In genomic region chr1:168202941-168203654, GRCh38 we compare ENCODE assay signal across 13 cellular contexts. TPM values are rescaled to one million over a fixed set of nuclear protein-coding genes. Genes with fewer than 3 reads are reported as not detected.
DNase-seq lines count a peak whose midpoint lies in the region; ATAC-seq and TF ChIP-seq lines count a peak whose summit lies in the region.
"Had no signal": no experiment of that assay in that cellular context is flagged by ENCODE, and none has a peak within 500 bp of the region (broad histone marks: within the 10 kb centered on the region; RNA-seq: fewer than 3 reads in every experiment).

No MANE protein-coding gene starts in this region.

- H3K36me3 ChIP-seq in Caco-2 (ENCODE audit: control insufficient read depth, insufficient read depth, low read length) (no peaks in the 10 kb centered on the region; the same call in 1 of the 2 replicates), PC-9 (ENCODE audit: low read depth) (peaks cover 25% of the 10 kb centered on the region), esophagus (ENCODE audit: control insufficient read depth in 2 of 2, insufficient read depth in 2 of 2, low read length in 1 of 2) (no peaks in the 10 kb centered on the region)

- TF ChIP-seq CTCF in Caco-2 (IDR thresholded peaks at IDR 0.05; ENCODE audit: insufficient read depth in 1 of 2, low read depth in 1 of 2, low read length in 1 of 2, severe bottlenecking in 1 of 2, unreplicated experiment in 1 of 2) (no peak), PC-9 (conservative IDR thresholded peaks at IDR 0.05) (no peak), nephron progenitor cell (IDR thresholded peaks at IDR 0.05) (no peak)

- CTCF ChIA-PET in Caco-2 (lab: Charles Lee) = no interaction called here
- CTCF ChIA-PET in PC-9 (lab: Charles Lee) = no interaction called here

- peaks cover 5% of the 10 kb centered on the region; the same call in 1 of the 2 replicates for H3K4me1 ChIP-seq in Caco-2
- peaks cover 13% of the 10 kb centered on the region for H3K4me1 ChIP-seq in PC-9 (replicated peaks; ENCODE audit: insufficient read depth)
- no peaks in the 10 kb centered on the region for H3K4me1 ChIP-seq in esophagus (ENCODE audit: control insufficient read depth in 2 of 2, insufficient read depth in 2 of 2, low read length in 1 of 2)

- peak overlapping the region; percentile 36 for H3K27ac ChIP-seq in PC-9
- peak overlapping the region; percentile 0 to 55 for H3K27ac ChIP-seq in esophagus (ENCODE audit: low read depth in 2 of 2, low read length in 1 of 2)

- H3K36me3 Mint-ChIP-seq in Caco-2 (ENCODE audit: insufficient read depth, unreplicated experiment) = peaks cover 9% of the 10 kb centered on the region
- peaks cover 54% of the 10 kb centered on the region for H3K36me3 Mint-ChIP-seq in nephron progenitor cell (ENCODE audit: low read depth)

- no peak overlapping the region for H3K4me3 Mint-ChIP-seq in Caco-2 (ENCODE audit: unreplicated experiment)
- no peak overlapping the region for H3K4me3 Mint-ChIP-seq in nephron progenitor cell
- H3K4me3 Mint-ChIP-seq: activated naive CD8-positive, alpha-beta T cell treated with anti-CD3 and anti-CD28 coated beads for 36 hours; CD8-positive, alpha-beta T cell; T-helper 1 cell treated with Interleukin-12 subunit alpha and Interleukin-12 subunit beta and Interleukin-4 antibody, amounts not matched to agents 30 μg/mL and 1 μg/mL, for 36 hours had no signal

- no peaks in the 10 kb centered on the region for H3K27me3 ChIP-seq in Caco-2 (replicated peaks; ENCODE audit: control insufficient read depth, insufficient read depth, low read length)
- no peaks in the 10 kb centered on the region for H3K27me3 ChIP-seq in PC-9 (ENCODE audit: insufficient read depth, low read depth)
- H3K27me3 ChIP-seq in esophagus (ENCODE audit: control insufficient read depth in 1 of 2, insufficient read depth in 2 of 2, low read length in 2 of 2) = no peaks in the 10 kb centered on the region

- no peaks in the 10 kb centered on the region for H3K9me2 ChIP-seq in PC-9 (ENCODE audit: insufficient read depth)

- H3K4me2 ChIP-seq in PC-9 = no peak overlapping the region

- H3K27me3 Mint-ChIP-seq in Caco-2 (ENCODE audit: insufficient read depth, unreplicated experiment) (no peaks in the 10 kb centered on the region), nephron progenitor cell (ENCODE audit: low read depth, poor library complexity) (no peaks in the 10 kb centered on the region)
- H3K27me3 Mint-ChIP-seq: activated naive CD8-positive, alpha-beta T cell treated with anti-CD3 and anti-CD28 coated beads for 36 hours had no signal

- H2AFZ ChIP-seq in PC-9 = no peak overlapping the region

- DNase-seq in Caco-2 = no peak
- DNase-seq in PC-9 = no peak
- no peak for DNase-seq in nephron progenitor cell
- DNase-seq in HPDE6-E6E7 (ENCODE audit: extremely low spot score) = no peak
- DNase-seq in glomerular visceral epithelial cell (ENCODE audit: extremely low spot score) = no peak
- DNase-seq: activated naive CD8-positive, alpha-beta T cell treated with anti-CD3 and anti-CD28 coated beads for 36 hours; CD8-positive, alpha-beta T cell; nucleus accumbens; stimulated activated CD4-positive, alpha-beta T cell treated with anti-CD3 and anti-CD28 coated beads, Interleukin-4, amount 100 ng/mL, for 24 hours had no signal

- POLR2A ChIA-PET in Caco-2 (lab: Charles Lee) (no interaction called here), PC-9 (lab: Charles Lee; ENCODE audit: unreplicated experiment) (no interaction called here)

- H3K4me1 Mint-ChIP-seq in Caco-2 (ENCODE audit: low read depth, unreplicated experiment) (peaks cover 10% of the 10 kb centered on the region), nephron progenitor cell (no peaks in the 10 kb centered on the region)

- WGBS in esophagus, 2 donors = 55 to 69% methylated on average over 1 of the region's 1 CpG

- H4K20me1 ChIP-seq in PC-9 (ENCODE audit: insufficient read depth) = no peaks in the 10 kb centered on the region; the same call in 1 of the 2 replicates

- H3K4me3 ChIP-seq in Caco-2 (ENCODE audit: low read depth, low read length) (no peak overlapping the region), PC-9 (no peak overlapping the region), esophagus (ENCODE audit: low read depth in 1 of 2, low read length in 2 of 2) (no peak overlapping the region)

- peaks cover 9% of the 10 kb centered on the region; the same call in 1 of the 2 replicates for H3F3A ChIP-seq in PC-9 (ENCODE audit: insufficient read depth, low read depth)

- BruUV-seq in Caco-2 (replicated peaks; lab: Mats Ljungman, UMichigan) (no TSS peak), PC-9 (replicated peaks; lab: Mats Ljungman, UMichigan) (no TSS peak)

- H3K9me3 ChIP-seq in Caco-2 (no peaks in the 10 kb centered on the region), PC-9 (ENCODE audit: insufficient read depth, low read depth) (no peaks in the 10 kb centered on the region), esophagus (ENCODE audit: control insufficient read depth in 2 of 2, insufficient read depth in 1 of 2, low read depth in 1 of 2, low read length in 1 of 2) (no peaks in the 10 kb centered on the region)

- no peaks in the 10 kb centered on the region for H3K79me2 ChIP-seq in PC-9 (ENCODE audit: low read depth)

- intact Hi-C loops in Caco-2 (cut with micrococcal nuclease; ENCODE audit: unreplicated experiment) = no loop called here
- intact Hi-C loops in PC-9 (cut with micrococcal nuclease; ENCODE audit: unreplicated experiment) = no loop called here

- peaks cover 18% of the 10 kb centered on the region for H3K9me3 Mint-ChIP-seq in Caco-2 (ENCODE audit: unreplicated experiment)
- peaks cover 35% of the 10 kb centered on the region for H3K9me3 Mint-ChIP-seq in nephron progenitor cell

- H3K27ac Mint-ChIP-seq in Caco-2 (ENCODE audit: unreplicated experiment) = peak overlapping the region; percentile 35
- peak overlapping the region; percentile 64 for H3K27ac Mint-ChIP-seq in nephron progenitor cell
- H3K27ac Mint-ChIP-seq: activated naive CD8-positive, alpha-beta T cell treated with anti-CD3 and anti-CD28 coated beads for 36 hours; CD8-positive, alpha-beta T cell; T-helper 1 cell treated with Interleukin-12 subunit alpha and Interleukin-12 subunit beta and Interleukin-4 antibody, amounts not matched to agents 30 μg/mL and 1 μg/mL, for 36 hours had no signal

- ATAC-seq in HG03460 (IDR thresholded peaks at IDR 0.05; ENCODE audit: unreplicated experiment) = no peak
- no peak for ATAC-seq in GM19324 (IDR thresholded peaks at IDR 0.05; ENCODE audit: low FRiP score, unreplicated experiment)
- ATAC-seq: CD8-positive, alpha-beta T cell had no signal

RNA-seq across cellular contexts. Expression of gene SFT2D2, which starts 22.7 kb away (rescaled TPM):
- 58.7 and 59.3 TPM in 2 replicates for total RNA-seq in Caco-2 (2022)
- 54.4 and 66.8 TPM in 2 replicates for total RNA-seq in PC-9 (2021)
- polyA plus RNA-seq in esophagus = 1 to 10 TPM; 7.1 to 7.7 TPM

RNA-seq across cellular contexts. Expression of gene TIPRL, which starts 24.3 kb away (rescaled TPM):
- total RNA-seq in Caco-2 (2022) (35.7 and 38.1 TPM in 2 replicates), PC-9 (2021) (34.1 and 47.7 TPM in 2 replicates)
- 10 to 100 TPM; 14.5 to 17.5 TPM for polyA plus RNA-seq in esophagus
